9 cellular contexts compared by ENCODE assay signal in the genomic region with DNA sequence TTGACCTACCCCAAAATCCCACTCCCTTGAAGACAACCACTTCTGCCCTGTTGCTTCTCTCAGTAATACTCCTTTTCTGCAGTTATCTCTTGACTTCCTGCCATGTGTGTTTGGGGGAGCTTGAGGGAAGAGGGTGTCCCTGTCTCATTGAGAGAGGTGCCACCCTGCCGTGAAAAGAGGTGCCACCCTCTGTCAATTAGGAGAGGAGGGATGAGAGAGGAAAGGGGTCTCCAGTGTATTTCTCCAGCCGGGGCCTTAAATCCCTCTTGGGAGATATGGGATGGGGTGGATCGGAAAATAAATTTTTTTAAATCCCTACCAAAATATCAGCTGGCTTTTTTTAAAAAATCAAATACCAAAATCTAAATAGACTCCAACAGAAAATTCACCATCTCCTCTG. TPM values are rescaled to one million over a fixed set of nuclear protein-coding genes. Genes with fewer than 3 reads are reported as not detected.
DNase-seq lines count a peak whose midpoint lies in the region; ATAC-seq, FAIRE-seq and TF ChIP-seq lines count a peak whose summit lies in the region.
"Had no signal": no experiment of that assay in that cellular context is flagged by ENCODE, and none has a peak within 500 bp of the region (broad histone marks: within the 10 kb centered on the region; RNA-seq: fewer than 3 reads in every experiment).

No MANE protein-coding gene starts in this region.

- H3K9me3 ChIP-seq in A673 (ENCODE audit: low read depth, low read length, poor library complexity, severe bottlenecking) (no peaks in the 10 kb centered on the region), HUES6 (ENCODE audit: control insufficient read depth, insufficient read depth, low read depth, low read length) (no peaks in the 10 kb centered on the region), K562 (replicated peaks; ENCODE audit: control insufficient read depth, insufficient read depth, low read depth, low read length) (no peaks in the 10 kb centered on the region), muscle layer of colon (ENCODE audit: low read length) (no peaks in the 10 kb centered on the region)
- H3K9me3 ChIP-seq: Caco-2 had no signal

- peak overlapping the region; percentile 87 for H3K4me2 ChIP-seq in K562 (ENCODE audit: insufficient read depth, low read length)

- intact Hi-C loops in A673 (cut with micrococcal nuclease; ENCODE audit: unreplicated experiment) = no loop called here
- intact Hi-C loops in K562 (cut with micrococcal nuclease) = loop anchor here (10.0 kb wide), 1 partner anchor 220 kb away; no protein-coding TSS in a partner anchor

- no peak overlapping the region for H3K27ac Mint-ChIP-seq in activated CD4-positive, alpha-beta memory T cell treated with anti-CD3 and anti-CD28 coated beads, Interleukin-2, amount 10 ng/mL, durations not matched to agents 7 days and 5 days

- peaks cover 28% of the 10 kb centered on the region for H3K4me1 Mint-ChIP-seq in activated CD4-positive, alpha-beta memory T cell treated with anti-CD3 and anti-CD28 coated beads, Interleukin-2, amount 10 ng/mL, durations not matched to agents 7 days and 5 days

- peak overlapping the region; percentile 96 for H2AFZ ChIP-seq in K562 (ENCODE audit: low read depth, low read length)

- TF ChIP-seq CTCF in A673 (conservative IDR thresholded peaks at IDR 0.05; ENCODE audit: low read depth, low read length) (no peak), K562 (IDR thresholded peaks at IDR 0.05 in 2 of 3, conservative IDR thresholded peaks at IDR 0.05 in 1 of 3; ENCODE audit: insufficient read depth in 2 of 3, low read depth in 1 of 3, low read length in 3 of 3) (no peak)

- H3K27ac ChIP-seq in A673 (ENCODE audit: low read depth, low read length, poor library complexity, severe bottlenecking) = peak overlapping the region; percentile 83
- H3K27ac ChIP-seq in HUES6 (ENCODE audit: low read depth, low read length) = no peak overlapping the region
- peak overlapping the region; percentile 79; the same call in 1 of the 3 replicates for H3K27ac ChIP-seq in K562 (ENCODE audit: extremely low read depth, low read depth, low read length)
- peak overlapping the region; percentile 59 for H3K27ac ChIP-seq in muscle layer of colon (ENCODE audit: low read depth, low read length)

- peaks cover 12% of the 10 kb centered on the region; the same call in 2 of the 3 replicates for H3K79me2 ChIP-seq in K562 (ENCODE audit: control insufficient read depth, insufficient read depth, low read length)

- CTCF ChIA-PET in A673 (lab: Charles Lee) = no interaction called here
- CTCF ChIA-PET in K562 (lab: Yijun Ruan, JAX; ENCODE audit: low intra/inter-chr PET ratio) = no interaction called here
- CTCF ChIA-PET in activated CD4-positive, alpha-beta memory T cell treated with anti-CD3 and anti-CD28 coated beads, Interleukin-2, amount 10 ng/mL, durations not matched to agents 7 days and 5 days (lab: Charles Lee) = no interaction called here

- H3K4me3 ChIP-seq in A673 (ENCODE audit: low read depth, low read length, poor library complexity, severe bottlenecking) (peak overlapping the region; percentile 62), HUES6 (ENCODE audit: low read depth, low read length) (peak overlapping the region; percentile 77), K562 (peak overlapping the region; percentile 43; the same call in 1 of the 2 replicates), muscle layer of colon (ENCODE audit: low read depth in 1 of 2, low read length in 2 of 2) (peak overlapping the region in 1 of 2 donors; percentile 31)

- H3K36me3 ChIP-seq in A673 (ENCODE audit: insufficient read depth, low read length, poor library complexity, severe bottlenecking) (peaks cover 26% of the 10 kb centered on the region), HUES6 (ENCODE audit: control insufficient read depth, insufficient read depth, low read length) (peaks cover 22% of the 10 kb centered on the region), K562 (ENCODE audit: control insufficient read depth, insufficient read depth, low read length) (peaks cover 30% of the 10 kb centered on the region; the same call in 2 of the 3 replicates), muscle layer of colon (ENCODE audit: insufficient read depth, low read length) (peaks cover 25% of the 10 kb centered on the region)

- H3K4me3 Mint-ChIP-seq in activated CD4-positive, alpha-beta memory T cell treated with anti-CD3 and anti-CD28 coated beads, Interleukin-2, amount 10 ng/mL, durations not matched to agents 7 days and 5 days = no peak overlapping the region

- no peak for TF ChIP-seq EP300 in K562 (IDR thresholded peaks at IDR 0.05; ENCODE audit: low read length)

- POLR2A ChIA-PET in A673 (lab: Charles Lee; ENCODE audit: low non-redundant PET) = interaction anchor here (0.6 kb wide), 1 partner anchor 78 kb away, joined by 3 read pairs; no protein-coding TSS in a partner anchor
- POLR2A ChIA-PET in K562 (lab: Yijun Ruan, JAX) = interaction anchor here (0.6 to 1.5 kb wide), 4 partner anchors 9 to 31 kb away, joined by 3 read pairs; no protein-coding TSS in a partner anchor
- POLR2A ChIA-PET in activated CD4-positive, alpha-beta memory T cell treated with anti-CD3 and anti-CD28 coated beads, Interleukin-2, amount 10 ng/mL, durations not matched to agents 7 days and 5 days (lab: Charles Lee) = interaction anchor here (1.1 kb wide), 1 partner anchor 17 kb away, joined by 3 read pairs; a partner anchor contains a TSS

- no peak for FAIRE-seq in K562 (lab: Jason Lieb, UNC)

- no peak overlapping the region for H3K9ac ChIP-seq in HUES6 (ENCODE audit: low read length)
- peak overlapping the region in 1 of 2 experiments; percentile 67; a peak in 1 of 4 replicates for H3K9ac ChIP-seq in K562 (ENCODE audit: insufficient read depth in 1 of 2, low read depth in 2 of 2, low read length in 2 of 2)
- H3K9ac ChIP-seq in muscle layer of colon (ENCODE audit: low read length) = no peak overlapping the region

- no peaks in the 10 kb centered on the region for H3K9me3 Mint-ChIP-seq in activated CD4-positive, alpha-beta memory T cell treated with anti-CD3 and anti-CD28 coated beads, Interleukin-2, amount 10 ng/mL, durations not matched to agents 7 days and 5 days

- DNase-seq in A673 (ENCODE audit: low spot score) = no peak
- no peak for DNase-seq in K562 (ENCODE audit: extremely low read depth in 1 of 4, low spot score in 3 of 4)
- DNase-seq in EL = no peak
- DNase-seq in activated CD4-positive, alpha-beta memory T cell treated with anti-CD3 and anti-CD28 coated beads, Interleukin-2, amount 10 ng/mL, durations not matched to agents 7 days and 5 days = no peak
- no peak for DNase-seq in hippocampal formation (lab: John Stamatoyannopoulos, UW)
- DNase-seq: Caco-2 had no signal

- no peak for TF ChIP-seq RAD21 in K562 (CRISPR knock-in tag; conservative IDR thresholded peaks at IDR 0.05 in 1 of 2, IDR thresholded peaks at IDR 0.05 in 1 of 2)

- BruUV-seq in A673 (replicated peaks; lab: Mats Ljungman, UMichigan) (no TSS peak), K562 (replicated peaks; lab: Mats Ljungman, UMichigan) (no TSS peak)

- 41% methylated on average over 3 of the region's 3 CpGs for WGBS in K562 (ENCODE audit: insufficient coverage, low coverage, missing lambda C conversion rate)

- H3K9me1 ChIP-seq in K562 (ENCODE audit: control insufficient read depth, insufficient read depth, low read length) = no peaks in the 10 kb centered on the region

- H4K20me1 ChIP-seq in K562 (replicated peaks; ENCODE audit: control insufficient read depth, insufficient read depth, low read length) = no peaks in the 10 kb centered on the region

- no peaks in the 10 kb centered on the region for H3K27me3 Mint-ChIP-seq in activated CD4-positive, alpha-beta memory T cell treated with anti-CD3 and anti-CD28 coated beads, Interleukin-2, amount 10 ng/mL, durations not matched to agents 7 days and 5 days

- in situ Hi-C loops in K562 (cut with MboI) = no loop called here

- H3K27me3 ChIP-seq in A673 (replicated peaks; ENCODE audit: insufficient read depth, low read depth, low read length, poor library complexity) (no peaks in the 10 kb centered on the region), HUES6 (ENCODE audit: control insufficient read depth, insufficient read depth, low read length) (no peaks in the 10 kb centered on the region), K562 (ENCODE audit: control insufficient read depth in 2 of 2, insufficient read depth in 2 of 2, low read length in 2 of 2) (no peaks in the 10 kb centered on the region), muscle layer of colon (ENCODE audit: control insufficient read depth in 1 of 2, insufficient read depth in 2 of 2, low read length in 2 of 2) (no peaks in the 10 kb centered on the region)

- TF ChIP-seq POLR2A in K562 (conservative IDR thresholded peaks at IDR 0.05) = no peak

- ATAC-seq in K562 (no peak), HG02623 (IDR thresholded peaks at IDR 0.05; ENCODE audit: unreplicated experiment) (no peak)

- peaks cover 14% of the 10 kb centered on the region for H3K4me1 ChIP-seq in A673 (ENCODE audit: insufficient read depth, low read length, poor library complexity, severe bottlenecking)
- peaks cover 21% of the 10 kb centered on the region for H3K4me1 ChIP-seq in HUES6 (ENCODE audit: control insufficient read depth, insufficient read depth, low read length)
- H3K4me1 ChIP-seq in K562 (replicated peaks in 1 of 2; ENCODE audit: control insufficient read depth in 2 of 2, insufficient read depth in 2 of 2, low read length in 2 of 2) = peaks cover 35 to 51% of the 10 kb centered on the region in 2 experiments
- H3K4me1 ChIP-seq in muscle layer of colon (ENCODE audit: insufficient read depth, low read length) = peaks cover 6% of the 10 kb centered on the region
- H3K4me1 ChIP-seq: Caco-2 had no signal

- H3K36me3 Mint-ChIP-seq in activated CD4-positive, alpha-beta memory T cell treated with anti-CD3 and anti-CD28 coated beads, Interleukin-2, amount 10 ng/mL, durations not matched to agents 7 days and 5 days (ENCODE audit: low read depth) = no peaks in the 10 kb centered on the region

RNA-seq across cellular contexts. Expression of a gene that starts 16.5 kb away (rescaled TPM):
- total RNA-seq in A673 (2021) = 310 and 334 TPM in 2 replicates
- 107 and 382 TPM in 2 replicates for total RNA-seq in K562 (2011; cell fraction: chromatin; rRNA removed; ENCODE audit: low replicate concordance)
- total RNA-seq in K562 (2011; cell fraction: nucleolus; rRNA removed) = 428 and 489 TPM in 2 replicates
- 273 and 275 TPM in 2 replicates for total RNA-seq in K562 (2011; cell fraction: nucleoplasm; rRNA removed)
- total RNA-seq in K562 (2014; rRNA removed) = 112 and 167 TPM in 2 replicates
- 25.6 and 32.7 TPM in 2 replicates for total RNA-seq in K562 (2014; rRNA removed; fragmentation: Illumina TruSeq; extraction: Trizol)
- 63.5 and 72.9 TPM in 2 replicates for total RNA-seq in K562 (2015; rRNA removed; fragmentation: Illumina TruSeq; extraction: Trizol)
- total RNA-seq in K562 (2021) = 121 and 128 TPM in 2 replicates
- 72.7 and 167 TPM in 2 replicates for polyA plus RNA-seq in K562 (2011; rRNA removed)
- polyA plus RNA-seq in K562 (2011; cell fraction: cytosol; rRNA removed) = 103 and 259 TPM in 2 replicates
- 92.2 and 141 TPM in 2 replicates for polyA plus RNA-seq in K562 (2011; cell fraction: nucleus; rRNA removed)
- polyA plus RNA-seq in K562 (2012) = 172 and 394 TPM in 2 replicates
- polyA plus RNA-seq in K562 (2014; fragmentation: Illumina TruSeq; extraction: Trizol) = 79.3 and 129 TPM in 2 replicates
- polyA plus RNA-seq in K562 (2014; fragmentation: Nextera tagmentation; extraction: Ambion mirVana) = 1 to 10 TPM; 2.3 to 5.8 TPM
- 81.6 and 91.2 TPM in 2 replicates for polyA plus RNA-seq in K562 (2014; rRNA removed)
- polyA minus RNA-seq in K562 (2011; rRNA and poly(A)+ RNA removed) = 36.8 and 45.4 TPM in 2 replicates
- polyA minus RNA-seq in K562 (2011; cell fraction: cytosol; rRNA and poly(A)+ RNA removed) = 168 and 196 TPM in 2 replicates
- 38.8 and 46.8 TPM in 2 replicates for polyA minus RNA-seq in K562 (2011; cell fraction: nucleus; rRNA and poly(A)+ RNA removed)
- total RNA-seq in activated CD4-positive, alpha-beta memory T cell treated with anti-CD3 and anti-CD28 coated beads, Interleukin-2, amount 10 ng/mL, durations not matched to agents 7 days and 5 days = 100 to 1,000 TPM in 1 of 2 experiments, 10 to 100 TPM in 1; 92.4 to 100 TPM

RNA-seq across cellular contexts. Expression of a gene that starts 16.8 kb away (rescaled TPM):
- total RNA-seq in A673 (2021) = 26.5 and 30.8 TPM in 2 replicates
- total RNA-seq in K562 (2011; cell fraction: chromatin; rRNA removed; ENCODE audit: low replicate concordance) = 54.6 and 104 TPM in 2 replicates
- total RNA-seq in K562 (2011; cell fraction: nucleolus; rRNA removed) = 38.6 and 39.2 TPM in 2 replicates
- 46.7 and 47.2 TPM in 2 replicates for total RNA-seq in K562 (2011; cell fraction: nucleoplasm; rRNA removed)
- total RNA-seq in K562 (2014; rRNA removed) = 15.8 and 18.7 TPM in 2 replicates
- 3.3 and 4.0 TPM in 2 replicates for total RNA-seq in K562 (2014; rRNA removed; fragmentation: Illumina TruSeq; extraction: Trizol)
- 9.6 and 11.0 TPM in 2 replicates for total RNA-seq in K562 (2015; rRNA removed; fragmentation: Illumina TruSeq; extraction: Trizol)
- 26.1 and 27.3 TPM in 2 replicates for total RNA-seq in K562 (2021)
- 21.6 and 24.9 TPM in 2 replicates for polyA plus RNA-seq in K562 (2011; rRNA removed)
- 20.1 and 41.9 TPM in 2 replicates for polyA plus RNA-seq in K562 (2011; cell fraction: cytosol; rRNA removed)
- polyA plus RNA-seq in K562 (2011; cell fraction: nucleus; rRNA removed) = 26.9 and 32.6 TPM in 2 replicates
- polyA plus RNA-seq in K562 (2012) = 14.8 and 15.2 TPM in 2 replicates
- 15.2 and 18.3 TPM in 2 replicates for polyA plus RNA-seq in K562 (2014; fragmentation: Illumina TruSeq; extraction: Trizol)
- under 1 TPM; 0.08 to 0.66 TPM for polyA plus RNA-seq in K562 (2014; fragmentation: Nextera tagmentation; extraction: Ambion mirVana)
- 14.7 and 20.5 TPM in 2 replicates for polyA plus RNA-seq in K562 (2014; rRNA removed)
- 25.2 and 45.6 TPM in 2 replicates for polyA minus RNA-seq in K562 (2011; rRNA and poly(A)+ RNA removed)
- polyA minus RNA-seq in K562 (2011; cell fraction: cytosol; rRNA and poly(A)+ RNA removed) = 13.1 and 23.2 TPM in 2 replicates
- 12.1 and 14.4 TPM in 2 replicates for polyA minus RNA-seq in K562 (2011; cell fraction: nucleus; rRNA and poly(A)+ RNA removed)
- 10 to 100 TPM; 19.0 to 20.5 TPM for total RNA-seq in activated CD4-positive, alpha-beta memory T cell treated with anti-CD3 and anti-CD28 coated beads, Interleukin-2, amount 10 ng/mL, durations not matched to agents 7 days and 5 days

RNA-seq across cellular contexts. Expression of a gene that starts 25.0 kb away (rescaled TPM):
- 0.15 TPM in 1 of 2 replicates, not detected in the other for total RNA-seq in A673 (2021)
- total RNA-seq in K562 (2011; cell fraction: chromatin; rRNA removed; ENCODE audit: low replicate concordance) = not detected in 2 replicates
- total RNA-seq in K562 (2011; cell fraction: nucleolus; rRNA removed) = 0.13 TPM in 1 of 2 replicates, not detected in the other
- total RNA-seq in K562 (2011; cell fraction: nucleoplasm; rRNA removed) = 0.31 TPM in 1 of 2 replicates, not detected in the other
- 0.08 TPM in 1 of 2 replicates, not detected in the other for total RNA-seq in K562 (2014; rRNA removed)
- total RNA-seq in K562 (2014; rRNA removed; fragmentation: Illumina TruSeq; extraction: Trizol) = not detected in 2 replicates
- total RNA-seq in K562 (2015; rRNA removed; fragmentation: Illumina TruSeq; extraction: Trizol) = not detected in 2 replicates
- 0.07 and 0.09 TPM in 2 replicates for total RNA-seq in K562 (2021)
- 0.06 TPM in 1 of 2 replicates, not detected in the other for polyA plus RNA-seq in K562 (2011; rRNA removed)
- 0.06 TPM in 2 replicates for polyA plus RNA-seq in K562 (2011; cell fraction: cytosol; rRNA removed)
- polyA plus RNA-seq in K562 (2011; cell fraction: nucleus; rRNA removed) = 0.10 TPM in 1 of 2 replicates, not detected in the other
- 0.08 and 0.10 TPM in 2 replicates for polyA plus RNA-seq in K562 (2012)
- not detected in 2 replicates for polyA plus RNA-seq in K562 (2014; fragmentation: Illumina TruSeq; extraction: Trizol)
- not detected for polyA plus RNA-seq in K562 (2014; fragmentation: Nextera tagmentation; extraction: Ambion mirVana)
- 0.05 TPM in 1 of 2 replicates, not detected in the other for polyA plus RNA-seq in K562 (2014; rRNA removed)
- not detected in 2 replicates for polyA minus RNA-seq in K562 (2011; rRNA and poly(A)+ RNA removed)
- polyA minus RNA-seq in K562 (2011; cell fraction: cytosol; rRNA and poly(A)+ RNA removed) = not detected in 2 replicates
- polyA minus RNA-seq in K562 (2011; cell fraction: nucleus; rRNA and poly(A)+ RNA removed) = not detected in 2 replicates
- under 1 TPM; 0.10 TPM for total RNA-seq in activated CD4-positive, alpha-beta memory T cell treated with anti-CD3 and anti-CD28 coated beads, Interleukin-2, amount 10 ng/mL, durations not matched to agents 7 days and 5 days
- total RNA-seq: Caco-2 had no signal

RNA-seq across cellular contexts. Expression of a gene that starts 48.2 kb away (rescaled TPM):
- total RNA-seq in A673 (2021) (2.5 and 3.9 TPM in 2 replicates), K562 (2014; rRNA removed) (2.8 and 3.8 TPM in 2 replicates), K562 (2014; rRNA removed; fragmentation: Illumina TruSeq; extraction: Trizol) (0.61 and 0.65 TPM in 2 replicates), K562 (2015; rRNA removed; fragmentation: Illumina TruSeq; extraction: Trizol) (1.8 and 2.0 TPM in 2 replicates), K562 (2021) (2.9 and 3.5 TPM in 2 replicates)
- total RNA-seq in K562 (2011; cell fraction: chromatin; rRNA removed; ENCODE audit: low replicate concordance) = 1.8 and 4.5 TPM in 2 replicates
- total RNA-seq in K562 (2011; cell fraction: nucleolus; rRNA removed) = 2.7 and 2.8 TPM in 2 replicates
- total RNA-seq in K562 (2011; cell fraction: nucleoplasm; rRNA removed) = 2.1 and 2.2 TPM in 2 replicates
- polyA plus RNA-seq in K562 (2011; rRNA removed) (1.5 and 1.7 TPM in 2 replicates), K562 (2014; fragmentation: Illumina TruSeq; extraction: Trizol) (1.3 and 2.1 TPM in 2 replicates), K562 (2014; fragmentation: Nextera tagmentation; extraction: Ambion mirVana) (not detected), K562 (2014; rRNA removed) (1.4 and 1.7 TPM in 2 replicates)
- 1.4 and 1.7 TPM in 2 replicates for polyA plus RNA-seq in K562 (2011; cell fraction: cytosol; rRNA removed)
- polyA plus RNA-seq in K562 (2011; cell fraction: nucleus; rRNA removed) = 1.0 and 1.8 TPM in 2 replicates
- 2.5 and 4.5 TPM in 2 replicates for polyA plus RNA-seq in K562 (2012)
- 1.4 and 1.5 TPM in 2 replicates for polyA minus RNA-seq in K562 (2011; rRNA and poly(A)+ RNA removed)
- polyA minus RNA-seq in K562 (2011; cell fraction: cytosol; rRNA and poly(A)+ RNA removed) = 2.1 and 2.8 TPM in 2 replicates
- polyA minus RNA-seq in K562 (2011; cell fraction: nucleus; rRNA and poly(A)+ RNA removed) = 0.54 and 1.00 TPM in 2 replicates
- 1 to 10 TPM; 1.1 to 1.5 TPM for total RNA-seq in activated CD4-positive, alpha-beta memory T cell treated with anti-CD3 and anti-CD28 coated beads, Interleukin-2, amount 10 ng/mL, durations not matched to agents 7 days and 5 days
